Comparison of ENCODE assay signal across 31 cellular contexts in the genomic region with DNA sequence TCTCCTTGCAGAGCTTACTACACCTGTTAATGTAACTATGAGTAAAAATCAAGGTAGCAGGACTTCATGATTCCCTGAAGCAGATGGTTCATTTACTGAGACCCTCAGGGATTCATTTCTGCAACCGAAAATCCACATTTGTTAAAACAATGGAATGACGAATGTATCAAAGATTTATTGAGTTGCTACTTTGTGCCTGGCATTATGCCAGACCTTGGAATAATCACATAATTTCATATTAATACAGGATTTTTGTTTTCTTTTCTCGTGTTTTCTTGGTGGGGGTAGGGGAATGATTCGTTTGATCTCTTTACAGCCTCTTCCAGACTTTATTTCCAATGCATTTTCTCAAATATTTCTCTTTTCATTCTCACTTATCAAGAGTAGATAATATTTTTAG. TPM values are rescaled to one million over a fixed set of nuclear protein-coding genes. Genes with fewer than 3 reads are reported as not detected.
"Had no signal": no experiment of that assay in that cellular context is flagged by ENCODE, and none has a peak within 500 bp of the region (broad histone marks: within the 10 kb centered on the region; RNA-seq: fewer than 3 reads in every experiment).

No MANE protein-coding gene starts in this region.

- H3K4me3 ChIP-seq: ascending aorta, cardiac muscle cell had no signal

- ATAC-seq: activated CD4-positive, alpha-beta T cell treated with anti-CD3 and anti-CD28 coated beads for 36 hours; activated CD4-positive, CD25-positive, alpha-beta regulatory T cell treated with anti-CD3 and anti-CD28 coated beads, Interleukin-2, amount 50 U/mL, for 24 hours; activated CD8-positive, alpha-beta memory T cell treated with anti-CD3 and anti-CD28 coated beads, Interleukin-2, amount 10 ng/mL, durations not matched to agents 7 days and 5 days; activated CD8-positive, alpha-beta T cell treated with anti-CD3 and anti-CD28 coated beads, Interleukin-2, amount 10 ng/mL, durations not matched to agents 7 days and 5 days; activated naive CD8-positive, alpha-beta T cell treated with anti-CD3 and anti-CD28 coated beads, Interleukin-2, amount 50 U/mL, for 24 hours; WTC11 had no signal

- H3K36me3 ChIP-seq: ascending aorta, cardiac muscle cell, WERI-Rb-1 had no signal

- H3K27ac ChIP-seq: ascending aorta, cardiac muscle cell, WERI-Rb-1 had no signal

- DNase-seq: activated CD4-positive, alpha-beta memory T cell treated with anti-CD3 and anti-CD28 coated beads, Interleukin-2, amount 10 ng/mL, durations not matched to agents 7 days and 5 days; activated CD4-positive, alpha-beta T cell treated with anti-CD3 and anti-CD28 coated beads for 1 hour; activated CD4-positive, alpha-beta T cell treated with anti-CD3 and anti-CD28 coated beads for 36 hours; activated CD4-positive, alpha-beta T cell treated with anti-CD3 and anti-CD28 coated beads for 48 hours; activated CD4-positive, alpha-beta T cell treated with anti-CD3 and anti-CD28 coated beads, Interleukin-2, amount 10 ng/mL, durations not matched to agents 7 days and 5 days; activated CD4-positive, alpha-beta T cell treated with anti-CD3 and anti-CD28 coated beads, Interleukin-2, amount 50 U/mL, for 48 hours; activated CD4-positive, CD25-positive, alpha-beta regulatory T cell; activated CD8-positive, alpha-beta memory T cell treated with anti-CD3 and anti-CD28 coated beads for 24 hours; activated CD8-positive, alpha-beta memory T cell treated with anti-CD3 and anti-CD28 coated beads, Interleukin-2, amount 10 ng/mL, durations not matched to agents 7 days and 5 days; activated CD8-positive, alpha-beta memory T cell treated with anti-CD3 and anti-CD28 coated beads, Interleukin-2, amount 50 U/mL, for 48 hours; activated CD8-positive, alpha-beta T cell treated with anti-CD3 and anti-CD28 coated beads, Interleukin-2, amount 10 ng/mL, durations not matched to agents 7 days and 5 days; activated effector memory CD4-positive, alpha-beta T cell treated with Interleukin-2 at 50 U/mL for 16 hours; activated gamma-delta T cell; activated naive CD4-positive, alpha-beta T cell treated with anti-CD3 and anti-CD28 coated beads, Interleukin-2, amount 10 ng/mL, durations not matched to agents 7 days and 5 days; activated naive CD4-positive, alpha-beta T cell treated with Interleukin-2 at 50 U/mL for 16 hours; activated naive CD8-positive, alpha-beta T cell treated with anti-CD3 and anti-CD28 coated beads, Interleukin-2, amount 10 ng/mL, durations not matched to agents 7 days and 5 days; activated naive CD8-positive, alpha-beta T cell treated with anti-CD3 and anti-CD28 coated beads, Interleukin-2, amount 50 U/mL, for 24 hours; activated T-cell treated with anti-CD3 and anti-CD28 coated beads, Interleukin-2, amount 50 U/mL, for 24 hours; activated T-cell treated with anti-CD3 and anti-CD28 coated beads, Interleukin-2, amount 50 U/mL, for 48 hours; amygdala; anterior cingulate cortex; caudate nucleus; cerebellar nuclear complex; T-helper 2 cell; T-helper 9 cell; WERI-Rb-1 had no signal

- H3K4me1 ChIP-seq: ascending aorta had no signal

- H3K27me3 ChIP-seq: ascending aorta had no signal

- H3K9me3 ChIP-seq: ascending aorta had no signal

- FAIRE-seq: bronchial epithelial cell had no signal

RNA-seq across cellular contexts. Expression of a gene that starts 8.9 kb away (rescaled TPM):
- total RNA-seq: bronchial epithelial cell had no signal
